1 cellular context compared by ENCODE assay signal in genomic region chr2:88006912-88007439, GRCh38.
TF ChIP-seq lines count a peak whose summit lies in the region.

No MANE protein-coding gene starts in this region.

TF ChIP-seq in WTC11, 78 proteins besides CTCF, POLR2A, EP300 and RAD21 (continued from another document):
- TF ChIP-seq CREM (CRISPR knock-in tag; IDR thresholded peaks at IDR 0.05): no peak
- no peak for TF ChIP-seq ZBTB21 (CRISPR knock-in tag; IDR thresholded peaks at IDR 0.05; ENCODE audit: borderline replicate concordance)
- TF ChIP-seq MYBL2 (CRISPR knock-in tag; IDR thresholded peaks at IDR 0.05): no peak
- no peak for TF ChIP-seq MXD4 (CRISPR knock-in tag; IDR thresholded peaks at IDR 0.05; ENCODE audit: borderline replicate concordance)
- no peak for TF ChIP-seq GTF2I (CRISPR knock-in tag; conservative IDR thresholded peaks at IDR 0.05)
